Comparison of ENCODE assay signal across 16 cellular contexts in the genomic region with DNA sequence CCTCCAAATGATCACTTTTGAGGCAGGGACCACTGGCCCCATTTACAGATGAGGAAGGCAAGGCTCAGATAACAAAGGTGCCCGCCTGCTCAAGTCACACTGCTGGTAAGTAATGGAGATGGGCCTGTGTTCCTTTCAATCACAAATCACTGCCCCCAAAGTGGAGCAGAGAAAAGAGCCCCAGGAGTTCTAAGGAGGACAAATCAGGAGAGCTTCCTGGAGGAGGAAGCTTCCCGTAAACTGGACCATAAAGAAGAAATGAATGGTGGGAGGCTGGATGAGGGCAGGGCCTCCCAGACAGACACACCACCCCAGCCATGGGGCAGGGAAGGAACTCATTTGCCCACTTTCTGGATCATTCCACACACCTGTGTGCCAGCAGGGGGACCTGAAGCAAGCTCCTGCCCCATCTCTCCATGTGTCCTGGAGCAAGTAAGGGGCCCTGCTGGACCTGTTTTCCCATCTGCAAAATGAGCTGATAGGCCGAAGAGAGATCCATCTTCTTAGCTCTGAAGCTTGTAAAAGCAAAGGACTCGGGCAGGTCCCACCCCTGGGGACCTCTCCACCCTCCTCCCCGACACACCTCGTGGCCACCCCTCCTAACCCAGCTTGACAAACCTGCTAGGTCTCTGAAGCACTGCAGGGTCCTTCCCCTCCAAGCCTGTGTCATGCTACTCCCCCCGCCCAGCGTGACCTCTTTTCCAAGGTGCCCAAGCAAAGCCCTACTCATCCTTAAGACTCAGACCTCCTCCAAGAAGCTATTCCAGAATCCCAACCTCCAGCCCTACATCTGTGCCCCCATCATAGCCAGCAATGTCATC. TPM values are rescaled to one million over a fixed set of nuclear protein-coding genes. Genes with fewer than 3 reads are reported as not detected.
DNase-seq lines count a peak whose midpoint lies in the region; ATAC-seq lines count a peak whose summit lies in the region.
"Had no signal": no experiment of that assay in that cellular context is flagged by ENCODE, and none has a peak within 500 bp of the region (broad histone marks: within the 10 kb centered on the region; RNA-seq: fewer than 3 reads in every experiment).

No MANE protein-coding gene starts in this region.

- peak overlapping the region; percentile 61 for H3K27ac Mint-ChIP-seq in T-helper 1 cell treated with Interleukin-12 subunit alpha and Interleukin-12 subunit beta and Interleukin-4 antibody, amounts not matched to agents 30 μg/mL and 1 μg/mL, for 36 hours
- H3K27ac Mint-ChIP-seq in activated naive CD8-positive, alpha-beta T cell treated with anti-CD3 and anti-CD28 coated beads, Interleukin-2, amount 10 ng/mL, durations not matched to agents 7 days and 5 days, result peak overlapping the region; percentile 96

- DNase-seq in T-helper 1 cell (no peak), A172 (ENCODE audit: low spot score) (no peak), NCI-H226 (no peak)
- DNase-seq in activated naive CD8-positive, alpha-beta T cell treated with anti-CD3 and anti-CD28 coated beads, Interleukin-2, amount 10 ng/mL, durations not matched to agents 7 days and 5 days, result no peak
- peak; percentile 32 for DNase-seq in stimulated activated CD8-positive, alpha-beta memory T cell treated with anti-CD3 and anti-CD28 coated beads, Interleukin-4, amount 100 ng/mL, for 48 hours
- DNase-seq: amniotic stem cell, foreskin fibroblast, MV-4-11, NCI-H526, SJCRH30 had no signal

- no peaks in the 10 kb centered on the region for H3K27me3 Mint-ChIP-seq in T-helper 1 cell treated with Interleukin-12 subunit alpha and Interleukin-12 subunit beta and Interleukin-4 antibody, amounts not matched to agents 30 μg/mL and 1 μg/mL, for 36 hours (ENCODE audit: low read depth)
- H3K27me3 Mint-ChIP-seq in activated naive CD8-positive, alpha-beta T cell treated with anti-CD3 and anti-CD28 coated beads, Interleukin-2, amount 10 ng/mL, durations not matched to agents 7 days and 5 days, result no peaks in the 10 kb centered on the region

- peaks cover 80% of the 10 kb centered on the region for H3K4me1 Mint-ChIP-seq in T-helper 1 cell treated with Interleukin-12 subunit alpha and Interleukin-12 subunit beta and Interleukin-4 antibody, amounts not matched to agents 30 μg/mL and 1 μg/mL, for 36 hours (ENCODE audit: low read depth)
- H3K4me1 Mint-ChIP-seq in activated naive CD8-positive, alpha-beta T cell treated with anti-CD3 and anti-CD28 coated beads, Interleukin-2, amount 10 ng/mL, durations not matched to agents 7 days and 5 days, result peaks cover 81% of the 10 kb centered on the region

- no peaks in the 10 kb centered on the region for H3K9me3 Mint-ChIP-seq in T-helper 1 cell treated with Interleukin-12 subunit alpha and Interleukin-12 subunit beta and Interleukin-4 antibody, amounts not matched to agents 30 μg/mL and 1 μg/mL, for 36 hours
- no peaks in the 10 kb centered on the region for H3K9me3 Mint-ChIP-seq in activated naive CD8-positive, alpha-beta T cell treated with anti-CD3 and anti-CD28 coated beads, Interleukin-2, amount 10 ng/mL, durations not matched to agents 7 days and 5 days

- POLR2A ChIA-PET in activated naive CD8-positive, alpha-beta T cell treated with anti-CD3 and anti-CD28 coated beads, Interleukin-2, amount 10 ng/mL, durations not matched to agents 7 days and 5 days (lab: Charles Lee), result interaction anchor here (1.0 to 1.2 kb wide), 2 partner anchors 8 to 21 kb away, joined by 4 to 8 read pairs; no protein-coding TSS in a partner anchor

- peak overlapping the region; percentile 87 for H3K27ac ChIP-seq in KOPT-K1 (ENCODE audit: low read depth, low read length, poor library complexity, severe bottlenecking)
- H3K27ac ChIP-seq: 22Rv1, SJCRH30 had no signal

- H3K4me3 Mint-ChIP-seq in T-helper 1 cell treated with Interleukin-12 subunit alpha and Interleukin-12 subunit beta and Interleukin-4 antibody, amounts not matched to agents 30 μg/mL and 1 μg/mL, for 36 hours, result peak overlapping the region; percentile 50
- peak overlapping the region; percentile 75 for H3K4me3 Mint-ChIP-seq in activated naive CD8-positive, alpha-beta T cell treated with anti-CD3 and anti-CD28 coated beads, Interleukin-2, amount 10 ng/mL, durations not matched to agents 7 days and 5 days

- ATAC-seq in activated naive CD8-positive, alpha-beta T cell treated with anti-CD3 and anti-CD28 coated beads, Interleukin-2, amount 10 ng/mL, durations not matched to agents 7 days and 5 days (ENCODE audit: low read depth), result no peak
- ATAC-seq in HG03354 (IDR thresholded peaks at IDR 0.05; ENCODE audit: poor library complexity, severe bottlenecking, unreplicated experiment), result no peak
- ATAC-seq: right cardiac atrium had no signal

- H3K36me3 Mint-ChIP-seq in T-helper 1 cell treated with Interleukin-12 subunit alpha and Interleukin-12 subunit beta and Interleukin-4 antibody, amounts not matched to agents 30 μg/mL and 1 μg/mL, for 36 hours (ENCODE audit: low read depth), result peaks cover 52% of the 10 kb centered on the region
- peaks cover 30% of the 10 kb centered on the region for H3K36me3 Mint-ChIP-seq in activated naive CD8-positive, alpha-beta T cell treated with anti-CD3 and anti-CD28 coated beads, Interleukin-2, amount 10 ng/mL, durations not matched to agents 7 days and 5 days

- peaks cover 53% of the 10 kb centered on the region for H3K36me3 ChIP-seq in KOPT-K1 (ENCODE audit: insufficient read depth, low read length)
- H3K36me3 ChIP-seq: SJCRH30, tibial nerve had no signal

- H3K9me3 ChIP-seq in KOPT-K1 (ENCODE audit: insufficient read depth, low read length, poor library complexity, severe bottlenecking), result no peaks in the 10 kb centered on the region
- H3K9me3 ChIP-seq: SJCRH30, tibial nerve had no signal

RNA-seq across cellular contexts. Expression of a gene that starts 5.5 kb away (rescaled TPM):
- total RNA-seq in activated naive CD8-positive, alpha-beta T cell treated with anti-CD3 and anti-CD28 coated beads, Interleukin-2, amount 10 ng/mL, durations not matched to agents 7 days and 5 days, result 100 to 1,000 TPM; 474 to 485 TPM
- total RNA-seq in A172 (2014; rRNA removed; shearing (Covaris generic)), result 0.12 TPM in 1 of 2 replicates, not detected in the other

RNA-seq across cellular contexts. Expression of a gene that starts 28.7 kb away (rescaled TPM):
- under 1 TPM in 1 of 2 experiments, not detected in 1; 0.26 TPM for total RNA-seq in activated naive CD8-positive, alpha-beta T cell treated with anti-CD3 and anti-CD28 coated beads, Interleukin-2, amount 10 ng/mL, durations not matched to agents 7 days and 5 days
- not detected in 2 replicates for total RNA-seq in A172 (2014; rRNA removed; shearing (Covaris generic))
- total RNA-seq: right cardiac atrium, tibial nerve had no signal

Comparison
In these comparisons a context has a peak if more than half of its experiments do, and no peak if none do; other contexts are left out.
1. RNA of a gene that starts 5.5 kb away (total RNA-seq): 474 to 485 TPM in activated naive CD8-positive, alpha-beta T cell treated with anti-CD3 and anti-CD28 coated beads, Interleukin-2, amount 10 ng/mL, durations not matched to agents 7 days and 5 days; 0.12 TPM in A172; every median in the first group is over 100 times any median in the second.